ENCODE assay signal across 1 cellular context in genomic region chr15:49645937-49646336, GRCh38.
TF ChIP-seq lines count a peak whose summit lies in the region.

No MANE protein-coding gene starts in this region.

TF ChIP-seq in WTC11, 78 proteins besides CTCF, POLR2A, EP300 and RAD21 (continued from another document):
- TF ChIP-seq STAT6 (CRISPR knock-in tag; conservative IDR thresholded peaks at IDR 0.05; ENCODE audit: low read depth) = no peak
- no peak for TF ChIP-seq ATF2 (CRISPR knock-in tag; IDR thresholded peaks at IDR 0.05; ENCODE audit: borderline replicate concordance, low read depth)
- TF ChIP-seq ZNF138 (CRISPR knock-in tag; conservative IDR thresholded peaks at IDR 0.05) = no peak
- no peak for TF ChIP-seq ZMAT4 (CRISPR knock-in tag; IDR thresholded peaks at IDR 0.05)
